In the genomic region with DNA sequence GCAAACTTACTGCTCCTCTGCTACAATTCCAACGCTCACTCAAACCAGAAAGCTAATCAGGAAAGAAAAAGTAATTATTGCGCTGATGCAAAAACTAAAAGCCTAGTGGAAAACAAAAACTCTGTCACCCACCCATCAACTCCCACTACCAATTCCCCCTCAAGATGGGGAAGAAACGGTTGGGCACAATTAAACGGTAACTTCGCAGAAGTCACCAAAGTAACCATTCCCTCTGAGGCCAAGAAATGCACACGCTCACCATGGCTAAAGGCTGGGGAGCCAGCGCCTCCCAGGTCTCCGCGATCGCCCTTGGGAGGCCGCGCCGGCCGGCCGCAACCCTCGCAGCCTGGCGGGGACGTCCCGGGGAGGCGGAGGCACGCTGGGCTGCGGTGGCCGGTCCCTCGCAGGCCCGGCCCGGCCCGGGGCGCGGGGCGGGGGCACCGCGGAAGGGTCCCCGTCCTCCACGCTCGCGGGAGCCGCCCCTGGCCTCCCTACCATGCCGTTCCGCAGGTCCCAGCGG, we compare ENCODE assay signal across 9 cellular contexts. TPM values are rescaled to one million over a fixed set of nuclear protein-coding genes. Genes with fewer than 3 reads are reported as not detected.
DNase-seq lines count a peak whose midpoint lies in the region; ATAC-seq, FAIRE-seq and TF ChIP-seq lines count a peak whose summit lies in the region.
"Had no signal": no experiment of that assay in that cellular context is flagged by ENCODE, and none has a peak within 500 bp of the region (broad histone marks: within the 10 kb centered on the region; RNA-seq: fewer than 3 reads in every experiment).

No MANE protein-coding gene starts in this region.

- H4K20me1 ChIP-seq in HCT116 (ENCODE audit: insufficient read depth) (no peaks in the 10 kb centered on the region), keratinocyte (ENCODE audit: control insufficient read depth, extremely low read depth, insufficient read depth, low read length) (no peaks in the 10 kb centered on the region)

- ATAC-seq in HCT116: peak; percentile 37
- ATAC-seq in stimulated activated naive B cell treated with anti-CD40 and anti-IgM and Interleukin-4, amounts not matched to agents 10 μg/mL and 1 μg/mL and 100 μg/mL, for 72 hours (replicated peaks): peak; percentile 32 to 38

- CTCF ChIA-PET in HCT116 (lab: Charles Lee): no interaction called here
- CTCF ChIA-PET in MCF 10A (lab: Yijun Ruan, JAX): interaction anchor here (0.6 to 1.2 kb wide), 2 partner anchors 11 to 705 kb away, joined by 3 to 4 read pairs; no protein-coding TSS in a partner anchor

- TF ChIP-seq RAD21 in HCT116 (IDR thresholded peaks at IDR 0.05; ENCODE audit: low read depth): no peak

- peak overlapping the region; percentile 93 for H3K4me2 ChIP-seq in HCT116 (ENCODE audit: low read length)
- peak overlapping the region; percentile 80 for H3K4me2 ChIP-seq in keratinocyte (ENCODE audit: control insufficient read depth, extremely low read depth, insufficient read depth, low read depth, low read length)

- H3K9ac ChIP-seq in HCT116 (ENCODE audit: low read length) (peak overlapping the region; percentile 95), keratinocyte (ENCODE audit: control insufficient read depth, extremely low read depth, insufficient read depth, low read length) (peak overlapping the region; percentile 98)

- TF ChIP-seq POLR2A in HCT116 (IDR thresholded peaks at IDR 0.05; ENCODE audit: borderline replicate concordance, extremely low read depth, insufficient read depth, insufficient read length) (no peak), NB4 (IDR thresholded peaks at IDR 0.05; ENCODE audit: extremely low read depth, insufficient read length) (no peak)

- peak overlapping the region; percentile 92 for H3K4me3 Mint-ChIP-seq in MCF 10A (ENCODE audit: unreplicated experiment)
- H3K4me3 Mint-ChIP-seq in stimulated activated naive B cell treated with anti-CD40 and anti-IgM and Interleukin-4, amounts not matched to agents 10 μg/mL and 1 μg/mL and 100 μg/mL, for 72 hours: peak overlapping the region; percentile 99

- no peaks in the 10 kb centered on the region for H3K27me3 Mint-ChIP-seq in MCF 10A (ENCODE audit: insufficient read depth, unreplicated experiment)
- no peaks in the 10 kb centered on the region for H3K27me3 Mint-ChIP-seq in stimulated activated naive B cell treated with anti-CD40 and anti-IgM and Interleukin-4, amounts not matched to agents 10 μg/mL and 1 μg/mL and 100 μg/mL, for 72 hours

- no peaks in the 10 kb centered on the region for H3K9me3 ChIP-seq in HCT116 (ENCODE audit: control insufficient read depth in 1 of 2, insufficient read depth in 1 of 2, low read depth in 1 of 2, low read length in 2 of 2)
- no peaks in the 10 kb centered on the region for H3K9me3 ChIP-seq in keratinocyte (ENCODE audit: control insufficient read depth, low read depth, low read length)

- H3K36me3 ChIP-seq in HCT116 (ENCODE audit: control insufficient read depth in 1 of 2, insufficient read depth in 2 of 2, low read length in 2 of 2) (peaks cover 12 to 19% of the 10 kb centered on the region in 2 experiments), keratinocyte (ENCODE audit: control insufficient read depth in 2 of 2, extremely low read depth in 1 of 2, insufficient read depth in 2 of 2, low read length in 2 of 2) (peaks cover 0 to 13% of the 10 kb centered on the region in 2 experiments)

- H3K4me1 Mint-ChIP-seq in MCF 10A (ENCODE audit: insufficient read depth, unreplicated experiment): peaks cover 11% of the 10 kb centered on the region
- peaks cover 0 to 14% of the 10 kb centered on the region in 2 donors for H3K4me1 Mint-ChIP-seq in stimulated activated naive B cell treated with anti-CD40 and anti-IgM and Interleukin-4, amounts not matched to agents 10 μg/mL and 1 μg/mL and 100 μg/mL, for 72 hours

- TF ChIP-seq CTCF in HCT116 (IDR thresholded peaks at IDR 0.05 in 2 of 3, conservative IDR thresholded peaks at IDR 0.05 in 1 of 3; ENCODE audit: borderline replicate concordance in 1 of 3, insufficient read depth in 1 of 3, low read depth in 2 of 3, low read length in 2 of 3) (no peak), NB4 (IDR thresholded peaks at IDR 0.05; ENCODE audit: low read depth, low read length) (no peak), MCF 10A (IDR thresholded peaks at IDR 0.05; ENCODE audit: unreplicated experiment) (no peak), keratinocyte (optimal IDR thresholded peaks at IDR 0.05 in 1 of 3, IDR thresholded peaks at IDR 0.05 in 1 of 3, conservative IDR thresholded peaks at IDR 0.05 in 1 of 3; ENCODE audit: extremely low read depth in 1 of 3, insufficient read depth in 2 of 3, low read length in 3 of 3) (no peak)

- BruUV-seq in HCT116 (replicated peaks; lab: Mats Ljungman, UMichigan): no TSS peak
- no TSS peak for BruUV-seq in MCF 10A (replicated peaks; lab: Mats Ljungman, UMichigan)

- H3K9me3 Mint-ChIP-seq in MCF 10A (ENCODE audit: unreplicated experiment): no peaks in the 10 kb centered on the region
- no peaks in the 10 kb centered on the region for H3K9me3 Mint-ChIP-seq in stimulated activated naive B cell treated with anti-CD40 and anti-IgM and Interleukin-4, amounts not matched to agents 10 μg/mL and 1 μg/mL and 100 μg/mL, for 72 hours

- H3K9me1 ChIP-seq in keratinocyte (ENCODE audit: control insufficient read depth, extremely low read depth, insufficient read depth, low read length): no peaks in the 10 kb centered on the region

- peak; percentile 57 for DNase-seq in NCI-H2227 (lab: John Stamatoyannopoulos, UW; ENCODE audit: unreplicated experiment)
- DNase-seq in NCI-H2227 treated with DMSO at 0.1 percent for 48 hours (lab: John Stamatoyannopoulos, UW): no peak
- no peak for DNase-seq in HCT116 (ENCODE audit: low read depth, low spot score)
- DNase-seq in NB4 (ENCODE audit: low read depth): no peak
- no peak for DNase-seq in MCF 10A (ENCODE audit: unreplicated experiment)
- no peak for DNase-seq in keratinocyte (ENCODE audit: low read depth, low spot score)
- no peak for DNase-seq in stimulated activated naive B cell treated with anti-CD40 and anti-IgM and Interleukin-4, amounts not matched to agents 10 μg/mL and 1 μg/mL and 100 μg/mL, for 72 hours
- no peak for DNase-seq in activated gamma-delta T cell (lab: John Stamatoyannopoulos, UW)

- intact Hi-C loops in HCT116 (cut with micrococcal nuclease) (loop anchor here (5.0 kb wide), 1 partner anchor 161 kb away; the partner anchor contains the start of gene MINDY2), MCF 10A (cut with micrococcal nuclease) (loop anchor here (5.0 to 10.0 kb wide), 3 partner anchors 161 to 708 kb away; partner anchors contain the start of genes ADAM10 and MINDY2)

- FAIRE-seq in keratinocyte (lab: Jason Lieb, UNC): no peak
- FAIRE-seq: G401.6 had no signal

- H3K79me2 ChIP-seq in HCT116 (ENCODE audit: insufficient read depth, low read length): peaks cover 55% of the 10 kb centered on the region
- peaks cover 52% of the 10 kb centered on the region for H3K79me2 ChIP-seq in keratinocyte (ENCODE audit: control insufficient read depth, insufficient read depth, low read length)

- RAD21 ChIA-PET in HCT116 (lab: Charles Lee; ENCODE audit: low non-redundant PET in 1 of 2, low total read pairs in 2 of 2, uncharacterized antibody in 2 of 2, unreplicated experiment in 2 of 2): no interaction called here

- POLR2A ChIA-PET in HCT116 (lab: Charles Lee) (no interaction called here), MCF 10A (lab: Yijun Ruan, JAX) (interaction anchor here (0.6 to 5.1 kb wide), 17 partner anchors 8 to 719 kb away, joined by 3 to 49 read pairs (median 4); partner anchors contain the start of genes ADAM10 and MINDY2)

- no peaks in the 10 kb centered on the region for H3K9me2 ChIP-seq in HCT116 (ENCODE audit: insufficient read depth)

- dilution Hi-C loops in keratinocyte (cut with MboI; ENCODE audit: extremely low pct_ligation_motif_present, low sequenced_read_pairs): no loop called here

- H3K4me1 ChIP-seq in HCT116 (ENCODE audit: control insufficient read depth in 1 of 2, insufficient read depth in 2 of 2, low read length in 2 of 2) (peaks cover 12 to 21% of the 10 kb centered on the region in 2 experiments; a peak in 3 of 4 replicates), keratinocyte (ENCODE audit: control insufficient read depth, extremely low read depth, insufficient read depth, low read length) (peaks cover 14% of the 10 kb centered on the region)

- H3K36me3 Mint-ChIP-seq in MCF 10A (ENCODE audit: insufficient read depth, unreplicated experiment): peaks cover 22% of the 10 kb centered on the region
- peaks cover 0 to 6% of the 10 kb centered on the region in 2 donors for H3K36me3 Mint-ChIP-seq in stimulated activated naive B cell treated with anti-CD40 and anti-IgM and Interleukin-4, amounts not matched to agents 10 μg/mL and 1 μg/mL and 100 μg/mL, for 72 hours

- H2AFZ ChIP-seq in HCT116 (ENCODE audit: low read depth, low read length, poor library complexity, severe bottlenecking): no peak overlapping the region
- H2AFZ ChIP-seq in keratinocyte (ENCODE audit: control insufficient read depth, low read length): peak overlapping the region; percentile 95

- H3K4me3 ChIP-seq in HCT116 (replicated peaks in 1 of 2; ENCODE audit: low read depth in 1 of 2, low read length in 2 of 2) (peak overlapping the region; percentile 83 to 95), NB4 (ENCODE audit: low read depth, low read length) (peak overlapping the region; percentile 99), keratinocyte (ENCODE audit: control insufficient read depth in 2 of 3, extremely low read depth in 1 of 3, insufficient read depth in 2 of 3, low read depth in 1 of 3, low read length in 3 of 3) (peak overlapping the region; percentile 76 to 100 (median 99))

- peak overlapping the region; percentile 99 for H3K27ac Mint-ChIP-seq in MCF 10A (ENCODE audit: low read depth, unreplicated experiment)
- H3K27ac Mint-ChIP-seq in stimulated activated naive B cell treated with anti-CD40 and anti-IgM and Interleukin-4, amounts not matched to agents 10 μg/mL and 1 μg/mL and 100 μg/mL, for 72 hours: peak overlapping the region; percentile 100

- H3K27ac ChIP-seq in HCT116 (ENCODE audit: low read depth, low read length) (peak overlapping the region; percentile 100), keratinocyte (ENCODE audit: control insufficient read depth, insufficient read depth, low read length) (peak overlapping the region; percentile 81)

- no peaks in the 10 kb centered on the region for H3K27me3 ChIP-seq in HCT116 (ENCODE audit: insufficient read depth, low read length)
- no peaks in the 10 kb centered on the region for H3K27me3 ChIP-seq in keratinocyte (ENCODE audit: control insufficient read depth, extremely low read depth, insufficient read depth, low read length)

RNA-seq across cellular contexts. Expression of gene SLTM, which starts 0.6 kb away (rescaled TPM):
- total RNA-seq in HCT116 (2021; ENCODE audit: unreplicated experiment) (88.7 TPM), MCF 10A (2022) (108 and 117 TPM in 2 replicates)
- polyA plus RNA-seq in HCT116 (2012): 75.8 and 94.9 TPM in 2 replicates
- 28.7 to 58.9 TPM (median 31.3 TPM) in 3 replicates for polyA plus RNA-seq in keratinocyte
- polyA plus RNA-seq in keratinocyte (2011; ENCODE audit: low read depth): 426 TPM
- polyA plus RNA-seq in keratinocyte (2011; cell fraction: cytosol; rRNA removed): 25.1 and 32.8 TPM in 2 replicates
- polyA plus RNA-seq in keratinocyte (2011; cell fraction: nucleus; rRNA removed): 95.5 and 128 TPM in 2 replicates
- 63.6 and 64.6 TPM in 2 replicates for polyA plus RNA-seq in keratinocyte (2012; ENCODE audit: low replicate concordance)
- polyA minus RNA-seq in keratinocyte: 11.1 to 59.3 TPM (median 48.7 TPM) in 3 replicates
- 11.1 TPM for polyA minus RNA-seq in keratinocyte (2011; cell fraction: cytosol; rRNA and poly(A)+ RNA removed)
- 41.8 and 60.1 TPM in 2 replicates for polyA minus RNA-seq in keratinocyte (2011; cell fraction: nucleus; rRNA and poly(A)+ RNA removed)

RNA-seq across cellular contexts. Expression of gene RNF111, which starts 54.6 kb away (rescaled TPM):
- total RNA-seq in HCT116 (2021; ENCODE audit: unreplicated experiment): 31.5 TPM
- polyA plus RNA-seq in HCT116 (2012): 16.5 and 19.1 TPM in 2 replicates
- 29.2 and 32.8 TPM in 2 replicates for total RNA-seq in MCF 10A (2022)
- 20.4 to 31.2 TPM (median 27.4 TPM) in 3 replicates for polyA plus RNA-seq in keratinocyte
- 33.1 TPM for polyA plus RNA-seq in keratinocyte (2011; ENCODE audit: low read depth)
- polyA plus RNA-seq in keratinocyte (2011; cell fraction: cytosol; rRNA removed): 8.4 and 16.9 TPM in 2 replicates
- polyA plus RNA-seq in keratinocyte (2011; cell fraction: nucleus; rRNA removed): 37.6 and 42.3 TPM in 2 replicates
- 16.4 and 18.1 TPM in 2 replicates for polyA plus RNA-seq in keratinocyte (2012; ENCODE audit: low replicate concordance)
- 67.3 to 106 TPM (median 87.6 TPM) in 3 replicates for polyA minus RNA-seq in keratinocyte
- 22.6 TPM for polyA minus RNA-seq in keratinocyte (2011; cell fraction: cytosol; rRNA and poly(A)+ RNA removed)
- polyA minus RNA-seq in keratinocyte (2011; cell fraction: nucleus; rRNA and poly(A)+ RNA removed): 64.7 and 95.1 TPM in 2 replicates
